Comparison of ENCODE assay signal across 1 cellular context in genomic region chr15:100926258-100926657, GRCh38.
TF ChIP-seq lines count a peak whose summit lies in the region.

No MANE protein-coding gene starts in this region.

TF ChIP-seq in GM23338, 12 proteins besides CTCF, POLR2A, EP300 and RAD21 (continued from another document):
- no peak for TF ChIP-seq ZNF462 (CRISPR knock-in tag; IDR thresholded peaks at IDR 0.05)
- no peak for TF ChIP-seq NANOG (IDR thresholded peaks at IDR 0.05; ENCODE audit: borderline replicate concordance)
- no peak for TF ChIP-seq EZH2 (IDR thresholded peaks at IDR 0.05; ENCODE audit: low read depth, unreplicated experiment)
- TF ChIP-seq ETS1 (IDR thresholded peaks at IDR 0.05), result no peak
- TF ChIP-seq EZH2phosphoT487 (IDR thresholded peaks at IDR 0.05; ENCODE audit: unreplicated experiment), result no peak
TF ChIP-seq in GM23338: peak in this region for 0.
